13 cellular contexts compared by ENCODE assay signal in genomic region chr14:68376067-68376810, GRCh38.
DNase-seq lines count a peak whose midpoint lies in the region; ATAC-seq and TF ChIP-seq lines count a peak whose summit lies in the region.
"Had no signal": no experiment of that assay in that cellular context is flagged by ENCODE, and none has a peak within 500 bp of the region (broad histone marks: within the 10 kb centered on the region; RNA-seq: fewer than 3 reads in every experiment).

No MANE protein-coding gene starts in this region.

- H3K4me2 ChIP-seq in PC-3 (ENCODE audit: low read length): no peak overlapping the region

- CTCF ChIA-PET in PC-3 (lab: Charles Lee): interaction anchor here (0.6 kb wide), 2 partner anchors 103 to 126 kb away, joined by 3 read pairs; no protein-coding TSS in a partner anchor

- H3K4me3 ChIP-seq in PC-3 (ENCODE audit: low read length) (no peak overlapping the region), skin epidermis (no peak overlapping the region)
- H3K4me3 ChIP-seq: GM23248, lung, SK-N-MC had no signal

- ATAC-seq in PC-3: no peak
- no peak for ATAC-seq in foreskin keratinocyte
- ATAC-seq in GM18873 (IDR thresholded peaks at IDR 0.05; ENCODE audit: low FRiP score, unreplicated experiment): no peak
- ATAC-seq in GM18517 (IDR thresholded peaks at IDR 0.05; ENCODE audit: unreplicated experiment): no peak

- H3K9me2 ChIP-seq in PC-3 (replicated peaks; ENCODE audit: low read length): no peaks in the 10 kb centered on the region

- no peak overlapping the region for H3K27ac ChIP-seq in PC-3 (ENCODE audit: low read length)
- peak overlapping the region; percentile 35 for H3K27ac ChIP-seq in foreskin keratinocyte
- H3K27ac ChIP-seq in skin epidermis: peak overlapping the region in 19 of 21 experiments; percentile 37 to 86 (median 75)
- H3K27ac ChIP-seq: SK-N-MC had no signal

- POLR2A ChIA-PET in PC-3 (lab: Charles Lee; ENCODE audit: unreplicated experiment): no interaction called here

- BruUV-seq in PC-3 (replicated peaks; lab: Mats Ljungman, UMichigan): no TSS peak

- no peaks in the 10 kb centered on the region for H3F3A ChIP-seq in PC-3 (ENCODE audit: low read length, unreplicated experiment)

- H3K4me1 ChIP-seq in PC-3 (ENCODE audit: insufficient read depth, low read length): peaks cover 27% of the 10 kb centered on the region
- H3K4me1 ChIP-seq in foreskin keratinocyte: peaks cover 14% of the 10 kb centered on the region

- TF ChIP-seq CTCF in PC-3 (conservative IDR thresholded peaks at IDR 0.05; ENCODE audit: low read depth, low read length) (no peak), foreskin keratinocyte (conservative IDR thresholded peaks at IDR 0.05) (no peak)

- no peaks in the 10 kb centered on the region for H3K36me3 ChIP-seq in PC-3 (ENCODE audit: low read depth, low read length)

- H3K27me3 ChIP-seq in PC-3 (ENCODE audit: low read length) (no peaks in the 10 kb centered on the region), foreskin keratinocyte (no peaks in the 10 kb centered on the region)

- intact Hi-C loops in PC-3 (cut with micrococcal nuclease): loop anchor here (5.0 kb wide), 1 partner anchor 209 kb away; no protein-coding TSS in a partner anchor

- H3K79me2 ChIP-seq in PC-3 (ENCODE audit: low read length): no peaks in the 10 kb centered on the region

- no peak overlapping the region for H2AFZ ChIP-seq in PC-3 (ENCODE audit: low read length)

- peak; percentile 81 for DNase-seq in Daoy (ENCODE audit: low read depth)
- DNase-seq in PC-3: peak; percentile 70
- DNase-seq in foreskin keratinocyte: no peak
- DNase-seq in SIG-M5 treated with dmso at 0.1 percent for 504 hours (lab: John Stamatoyannopoulos, UW; ENCODE audit: unreplicated experiment): no peak
- DNase-seq in anterior cingulate cortex (lab: John Stamatoyannopoulos, UW): no peak
- DNase-seq: foreskin fibroblast, GM23248, NCI-H524 had no signal

- no peaks in the 10 kb centered on the region for H4K20me1 ChIP-seq in PC-3 (ENCODE audit: low read length)

- H3K9ac ChIP-seq in PC-3 (ENCODE audit: low read length): no peak overlapping the region

- no peaks in the 10 kb centered on the region for H3K9me3 ChIP-seq in PC-3 (ENCODE audit: low read length)

Comparison
In these comparisons a context has a peak if more than half of its experiments do, and no peak if none do; other contexts are left out.
1. DNase-seq: peak in Daoy (single experiment) and PC-3 (single experiment); none in foreskin keratinocyte (0 of 2), SIG-M5 treated with dmso at 0.1 percent for 504 hours (single experiment) and anterior cingulate cortex (0 of 58).